10 cellular contexts compared by ENCODE assay signal in genomic region chr10:6299234-6299633, GRCh38.
A peak's percentile ranks its signal among the peaks of the same experiment; 100 is the strongest.
DNase-seq lines count a peak whose midpoint lies in the region; ATAC-seq, FAIRE-seq and TF ChIP-seq lines count a peak whose summit lies in the region.
"Had no signal": no experiment of that assay in that cellular context is flagged by ENCODE, and none has a peak within 500 bp of the region (broad histone marks: within the 10 kb centered on the region; RNA-seq: fewer than 3 reads in every experiment).

No MANE protein-coding gene starts in this region.

- in situ Hi-C loops in GM12878 (cut with MboI): no loop called here

- SMC1A ChIA-PET in GM12878 (lab: Charles Lee; ENCODE audit: uncharacterized antibody, unreplicated experiment): interaction anchor here (0.6 to 11.0 kb wide), 13 partner anchors 8 to 238 kb away, joined by 3 to 153 read pairs (median 6); partner anchors contain the start of gene PFKFB3

- H3K4me2 ChIP-seq in KMS-11: peak overlapping the region; percentile 67
- H3K4me2 ChIP-seq in GM12878 (ENCODE audit: control insufficient read depth, insufficient read depth): no peak overlapping the region

- no peak for TF ChIP-seq RAD21 in GM12878 (IDR thresholded peaks at IDR 0.05; ENCODE audit: insufficient read depth, low read depth, low read length)

- WGBS in GM12878 (ENCODE audit: insufficient coverage, insufficient replicate concordance, low lambda C conversion rate, missing lambda C conversion rate): 51% methylated on average over 11 of the region's 11 CpGs

- H3K4me1 ChIP-seq in KMS-11 (ENCODE audit: low read depth, poor library complexity, severe bottlenecking) (peaks cover 73% of the 10 kb centered on the region), GM12878 (ENCODE audit: control insufficient read depth, insufficient read depth, low read length) (peaks cover 31% of the 10 kb centered on the region)

- POLR2A ChIA-PET in GM12878 (lab: Charles Lee): interaction anchor here (1.5 to 3.4 kb wide), 4 partner anchors 23 to 104 kb away, joined by 3 to 32 read pairs (median 10); no protein-coding TSS in a partner anchor

- H2AFZ ChIP-seq in KMS-11 (ENCODE audit: low read depth): 0 out of 2 replicates have a peak overlapping the region, but pooled peaks have one; percentile 66
- H2AFZ ChIP-seq in GM12878 (ENCODE audit: control insufficient read depth, low read depth, low read length): no peak overlapping the region

- TF ChIP-seq POLR2A in GM12878 (IDR thresholded peaks at IDR 0.05; ENCODE audit: low read depth, low read length): no peak

- H3K36me3 Mint-ChIP-seq in Calu3 (ENCODE audit: insufficient read depth, unreplicated experiment): peaks cover 54% of the 10 kb centered on the region

- H3K4me3 ChIP-seq in KMS-11 (IDR thresholded peaks at IDR 0.05; ENCODE audit: insufficient read depth, low read depth, low read length): no peak overlapping the region
- no peak overlapping the region for H3K4me3 ChIP-seq in GM12878

- intact Hi-C loops in Calu3 (cut with micrococcal nuclease; ENCODE audit: unreplicated experiment) (loop anchor here (1.0 to 10.0 kb wide), 5 partner anchors 16 to 324 kb away; partner anchors contain the start of genes IL15RA and PFKFB3), GM12878 (cut with micrococcal nuclease; ENCODE audit: unreplicated experiment) (loop anchor here (5.0 kb wide), 1 partner anchor 97 kb away; the partner anchor contains the start of gene PFKFB3)

- peak overlapping the region; percentile 97 for H3K27ac Mint-ChIP-seq in Calu3 (ENCODE audit: unreplicated experiment)

- H3K9ac ChIP-seq in KMS-11 (no peak overlapping the region; the same call in 1 of the 2 replicates), GM12878 (ENCODE audit: control insufficient read depth, insufficient read depth, low read length) (no peak overlapping the region)

- H3K36me3 ChIP-seq in KMS-11 (ENCODE audit: insufficient read depth): no peaks in the 10 kb centered on the region
- no peaks in the 10 kb centered on the region for H3K36me3 ChIP-seq in GM12878 (ENCODE audit: control insufficient read depth in 2 of 2, insufficient read depth in 2 of 2, low read length in 1 of 2)

- peaks cover under 1% of the 10 kb centered on the region for H3K9me3 Mint-ChIP-seq in Calu3 (ENCODE audit: low read depth, unreplicated experiment)

- BruUV-seq in Calu3 (replicated peaks; lab: Mats Ljungman, UMichigan): no TSS peak
- BruUV-seq in GM12878 (replicated peaks; lab: Mats Ljungman, UMichigan): no TSS peak

- DNase-seq in Calu3: peak; percentile 93
- DNase-seq in GM12878 (ENCODE audit: low read depth, low spot score): no peak
- DNase-seq in mucosa of gallbladder (ENCODE audit: low spot score): peak; percentile 95
- no peak for DNase-seq in stimulated activated naive CD4-positive, alpha-beta T cell treated with Interleukin-2 at 50 U/mL for 16 hours (lab: John Stamatoyannopoulos, UW)
- no peak for DNase-seq in dermis blood vessel endothelial cell
- no peak for DNase-seq in effector CD4-positive, alpha-beta T cell
- DNase-seq: NCI-H748 treated with DMSO at 0.1 percent for 48 hours had no signal

- FAIRE-seq in GM12878 (lab: Jason Lieb, UNC): no peak

- TF ChIP-seq EP300 in GM12878 (IDR thresholded peaks at IDR 0.05; ENCODE audit: borderline replicate concordance in 1 of 2, control insufficient read depth in 1 of 2, low read depth in 2 of 2, low read length in 2 of 2): no peak

- H3K79me2 ChIP-seq in KMS-11 (ENCODE audit: insufficient read depth, low read depth) (no peaks in the 10 kb centered on the region), GM12878 (ENCODE audit: control insufficient read depth, insufficient read depth, low read length) (no peaks in the 10 kb centered on the region)

- no peaks in the 10 kb centered on the region for H3K27me3 Mint-ChIP-seq in Calu3 (ENCODE audit: unreplicated experiment)

- H4K20me1 ChIP-seq in KMS-11 (ENCODE audit: insufficient read depth) (no peaks in the 10 kb centered on the region), GM12878 (ENCODE audit: control insufficient read depth, insufficient read depth) (no peaks in the 10 kb centered on the region)

- H3K4me1 Mint-ChIP-seq in Calu3 (ENCODE audit: low read depth, unreplicated experiment): peaks cover 89% of the 10 kb centered on the region

- H3K27me3 ChIP-seq in KMS-11 (ENCODE audit: insufficient read depth, low read depth) (no peaks in the 10 kb centered on the region), GM12878 (replicated peaks in 1 of 2; ENCODE audit: control insufficient read depth in 2 of 2, insufficient read depth in 2 of 2, low read length in 1 of 2) (no peaks in the 10 kb centered on the region)

- TF ChIP-seq CTCF in Calu3 (IDR thresholded peaks at IDR 0.05; ENCODE audit: unreplicated experiment): no peak
- TF ChIP-seq CTCF in KMS-11 (conservative IDR thresholded peaks at IDR 0.05; ENCODE audit: low read depth, low read length): no peak
- no peak for TF ChIP-seq CTCF in GM12878 (IDR thresholded peaks at IDR 0.05 in 2 of 3, conservative IDR thresholded peaks at IDR 0.05 in 1 of 3; ENCODE audit: control insufficient read depth in 2 of 3, extremely low read depth in 1 of 3, insufficient read depth in 1 of 3, low read depth in 3 of 3, low read length in 3 of 3)

- CTCF ChIA-PET in Calu3 (lab: Charles Lee) (interaction anchor here (0.7 to 1.7 kb wide), 6 partner anchors 24 to 447 kb away, joined by 3 to 6 read pairs (median 5); partner anchors contain the start of gene PFKFB3), GM12878 (lab: Yijun Ruan, JAX) (interaction anchor here (1.1 to 3.7 kb wide), 4 partner anchors 21 to 103 kb away, joined by 4 to 20 read pairs (median 8); no protein-coding TSS in a partner anchor)

- peak overlapping the region; percentile 83 for H3K27ac ChIP-seq in KMS-11
- H3K27ac ChIP-seq in GM12878 (ENCODE audit: control insufficient read depth, insufficient read depth): peak overlapping the region; percentile 70
- H3K27ac ChIP-seq: VCaP had no signal

- H3K4me3 Mint-ChIP-seq in Calu3 (ENCODE audit: low read depth, unreplicated experiment): peak overlapping the region; percentile 20

- ATAC-seq in GM12878 (no peak), HG02610 (IDR thresholded peaks at IDR 0.05; ENCODE audit: unreplicated experiment) (no peak)

- peaks cover 4% of the 10 kb centered on the region; the same call in 2 of the 3 replicates for H3K9me3 ChIP-seq in GM12878 (replicated peaks; ENCODE audit: control insufficient read depth, insufficient read depth, low read length)

- RAD21 ChIA-PET in GM12878 (lab: Charles Lee; ENCODE audit: unreplicated experiment): interaction anchor here (0.7 to 7.2 kb wide), 7 partner anchors 24 to 188 kb away, joined by 4 to 71 read pairs (median 23); partner anchors contain the start of gene PFKFB3

TF ChIP-seq in GM12878, 131 proteins besides CTCF, POLR2A, EP300 and RAD21 (continues in another document):
- TF ChIP-seq ATF7 (IDR thresholded peaks at IDR 0.05; ENCODE audit: low read depth): no peak
- TF ChIP-seq NR2F1 (conservative IDR thresholded peaks at IDR 0.05): no peak
- TF ChIP-seq MEF2A (IDR thresholded peaks at IDR 0.05; ENCODE audit: insufficient read depth, low read depth, low read length): no peak
- TF ChIP-seq BHLHE40 (IDR thresholded peaks at IDR 0.05; ENCODE audit: borderline replicate concordance in 1 of 2, low read depth in 2 of 2, low read length in 1 of 2): peak; percentile 25 to 46; a peak in 1 of 4 replicates
- no peak for TF ChIP-seq ZBED1 (IDR thresholded peaks at IDR 0.05; ENCODE audit: borderline replicate concordance)
- 0 out of 2 replicates have a peak, but pooled peaks have one; percentile 6 for TF ChIP-seq BACH1 (IDR thresholded peaks at IDR 0.05; ENCODE audit: borderline replicate concordance)
- TF ChIP-seq MLLT1 (IDR thresholded peaks at IDR 0.05): no peak
- TF ChIP-seq POU2F2 (IDR thresholded peaks at IDR 0.05; ENCODE audit: borderline replicate concordance, low read depth, low read length): no peak
- no peak for TF ChIP-seq ZNF217 (IDR thresholded peaks at IDR 0.05)
- TF ChIP-seq NBN (IDR thresholded peaks at IDR 0.05): no peak
- no peak for TF ChIP-seq SMC3 (IDR thresholded peaks at IDR 0.05; ENCODE audit: borderline replicate concordance, low read length)
- no peak for TF ChIP-seq KDM1A (IDR thresholded peaks at IDR 0.05; ENCODE audit: borderline replicate concordance)
- TF ChIP-seq USF1 (IDR thresholded peaks at IDR 0.05; ENCODE audit: borderline replicate concordance, extremely low read length, insufficient read depth, low read depth, low read length): no peak
- no peak for TF ChIP-seq JUNB (IDR thresholded peaks at IDR 0.05)
- no peak for TF ChIP-seq SMARCA5 (IDR thresholded peaks at IDR 0.05)

Comparison
In these comparisons a context has a peak if more than half of its experiments do, and no peak if none do; other contexts are left out.
1. DNase-seq: peak in Calu3 (single experiment) and mucosa of gallbladder (single experiment); none in GM12878 (single experiment), stimulated activated naive CD4-positive, alpha-beta T cell treated with Interleukin-2 at 50 U/mL for 16 hours (single experiment), dermis blood vessel endothelial cell (single experiment) and effector CD4-positive, alpha-beta T cell (single experiment).